Comparison of ENCODE assay signal across 15 cellular contexts in the genomic region with DNA sequence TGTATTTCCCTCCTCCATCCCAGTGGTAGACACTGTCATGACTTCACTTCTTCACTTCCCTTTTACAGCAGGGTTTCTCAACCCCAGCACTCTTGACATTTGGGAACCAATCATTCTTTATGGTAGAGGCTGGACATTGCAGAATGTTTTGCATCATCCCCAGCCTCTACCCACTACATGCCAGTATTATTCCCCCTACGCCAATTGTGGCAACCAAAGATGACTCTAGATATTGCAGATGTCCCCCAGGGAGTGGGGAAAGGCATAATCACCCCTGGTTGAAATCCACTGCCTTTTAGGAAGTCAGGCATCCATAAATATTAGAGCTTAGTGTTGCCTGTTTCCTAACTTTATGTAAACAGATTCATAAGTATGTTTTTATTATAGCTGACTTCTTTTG.
DNase-seq lines count a peak whose midpoint lies in the region; TF ChIP-seq lines count a peak whose summit lies in the region.
"Had no signal": no experiment of that assay in that cellular context is flagged by ENCODE, and none has a peak within 500 bp of the region (broad histone marks: within the 10 kb centered on the region; RNA-seq: fewer than 3 reads in every experiment).

No MANE protein-coding gene starts in this region.

- H3K4me2 ChIP-seq in mesenchymal stem cell (ENCODE audit: low read length, poor library complexity, severe bottlenecking) = no peak overlapping the region
- no peak overlapping the region for H3K4me2 ChIP-seq in trophoblast cell (ENCODE audit: low read length)
- H3K4me2 ChIP-seq: BLaER1 had no signal

- H3K79me1 ChIP-seq in mesenchymal stem cell (replicated peaks; ENCODE audit: low read length, poor library complexity, severe bottlenecking) = peaks cover 1% of the 10 kb centered on the region
- no peaks in the 10 kb centered on the region for H3K79me1 ChIP-seq in trophoblast cell (ENCODE audit: low read length)

- TF ChIP-seq CTCF in NB4 (IDR thresholded peaks at IDR 0.05; ENCODE audit: low read depth, low read length) = no peak
- TF ChIP-seq CTCF in VCaP (conservative IDR thresholded peaks at IDR 0.05) = no peak

- no peaks in the 10 kb centered on the region for H3K79me2 ChIP-seq in trophoblast cell (ENCODE audit: control insufficient read depth, insufficient read depth, low read length, poor library complexity)

- no peak overlapping the region for H3K23ac ChIP-seq in mesenchymal stem cell (ENCODE audit: low read length in 2 of 2)
- H3K23ac ChIP-seq in trophoblast cell (ENCODE audit: low read length) = no peak overlapping the region

- DNase-seq in CD1c-positive myeloid dendritic cell (ENCODE audit: extremely low spot score) = peak; percentile 77
- peak; percentile 48 for DNase-seq in NB4 (ENCODE audit: low read depth)
- peak; percentile 74 for DNase-seq in mesenchymal stem cell
- DNase-seq in NCI-H2107 treated with DMSO at 0.1 percent for 48 hours (lab: John Stamatoyannopoulos, UW; ENCODE audit: unreplicated experiment) = no peak
- no peak for DNase-seq in GM19240 (ENCODE audit: insufficient read length, low spot score)
- DNase-seq in cardiac septum (ENCODE audit: low spot score) = no peak
- DNase-seq in trophoblast cell = no peak
- DNase-seq: DMS79 treated with DMSO at 0.1 percent for 48 hours, GOT3, NCI-H1417, NCI-H187 treated with DMSO at 0.1 percent for 48 hours, NCI-H446, Right ventricle myocardium superior had no signal

- H2BK15ac ChIP-seq in mesenchymal stem cell (ENCODE audit: low read depth, poor library complexity, severe bottlenecking) = no peak overlapping the region

- H4K12ac ChIP-seq in trophoblast cell (ENCODE audit: low read depth, low read length) = no peak overlapping the region

- H3K9me3 ChIP-seq in mesenchymal stem cell (ENCODE audit: control insufficient read depth, low read length) (no peaks in the 10 kb centered on the region), trophoblast cell (ENCODE audit: insufficient read depth, low read depth, low read length) (no peaks in the 10 kb centered on the region)

- 17% methylated on average over 1 of the region's 1 CpG for WGBS in mesenchymal stem cell
- no CpG with 5 or more reads among the region's 1 CpG for WGBS in trophoblast cell (ENCODE audit: extremely low coverage, insufficient coverage, insufficient read length)

- H2BK5ac ChIP-seq in mesenchymal stem cell (ENCODE audit: low read depth, low read length, poor library complexity, severe bottlenecking) (no peak overlapping the region), trophoblast cell (ENCODE audit: low read depth, low read length, poor library complexity) (no peak overlapping the region)

- H3K14ac ChIP-seq in mesenchymal stem cell (ENCODE audit: low read length in 2 of 2) (no peak overlapping the region), trophoblast cell (ENCODE audit: low read length) (no peak overlapping the region)

- H2BK120ac ChIP-seq in mesenchymal stem cell (ENCODE audit: low read depth, low read length) (no peak overlapping the region), trophoblast cell (ENCODE audit: insufficient read depth, low read length, poor library complexity) (no peak overlapping the region)

- no peak overlapping the region for H4K91ac ChIP-seq in mesenchymal stem cell (ENCODE audit: low read length)
- H4K91ac ChIP-seq in trophoblast cell (ENCODE audit: low read depth, low read length) = no peak overlapping the region

- H2AFZ ChIP-seq in mesenchymal stem cell (ENCODE audit: low read depth, low read length) (no peak overlapping the region), trophoblast cell (ENCODE audit: insufficient read depth, low read length, poor library complexity) (no peak overlapping the region)

- no peaks in the 10 kb centered on the region for H3K36me3 ChIP-seq in mesenchymal stem cell (ENCODE audit: control insufficient read depth in 1 of 2, insufficient read depth in 2 of 2, low read depth in 1 of 2, low read length in 2 of 2)
- H3K36me3 ChIP-seq in trophoblast cell (ENCODE audit: control insufficient read depth in 1 of 2, insufficient read depth in 2 of 2, low read length in 2 of 2) = no peaks in the 10 kb centered on the region
- H3K36me3 ChIP-seq: BLaER1 had no signal

- H3K27ac ChIP-seq in VCaP (peak overlapping the region; percentile 90), mesenchymal stem cell (ENCODE audit: low read length, poor library complexity, severe bottlenecking) (no peak overlapping the region), trophoblast cell (ENCODE audit: low read depth, low read length) (no peak overlapping the region)
- H3K27ac ChIP-seq: BLaER1 had no signal

- H3K4me3 ChIP-seq in NB4 (ENCODE audit: low read depth, low read length) (no peak overlapping the region), mesenchymal stem cell (ENCODE audit: insufficient read depth in 1 of 2, low read depth in 1 of 2, low read length in 2 of 2) (no peak overlapping the region), trophoblast cell (ENCODE audit: low read depth, low read length) (no peak overlapping the region)
- H3K4me3 ChIP-seq: BLaER1 had no signal

- no peak overlapping the region for H3K9ac ChIP-seq in mesenchymal stem cell (ENCODE audit: low read length)
- no peak overlapping the region for H3K9ac ChIP-seq in trophoblast cell (ENCODE audit: low read length)
- H3K9ac ChIP-seq: BLaER1 had no signal

- no peak overlapping the region for H4K8ac ChIP-seq in mesenchymal stem cell (ENCODE audit: low read length)
- no peak overlapping the region for H4K8ac ChIP-seq in trophoblast cell (ENCODE audit: low read depth, low read length)

- H3K18ac ChIP-seq in mesenchymal stem cell (ENCODE audit: low read depth in 1 of 2, low read length in 2 of 2) (no peak overlapping the region), trophoblast cell (ENCODE audit: low read length) (no peak overlapping the region)

- H3K4ac ChIP-seq in mesenchymal stem cell (ENCODE audit: low read depth in 1 of 2, low read length in 2 of 2) (no peak overlapping the region), trophoblast cell (ENCODE audit: low read depth, low read length) (no peak overlapping the region)

- H2AK5ac ChIP-seq in mesenchymal stem cell (ENCODE audit: low read length, severe bottlenecking) (no peak overlapping the region), trophoblast cell (ENCODE audit: low read length) (no peak overlapping the region)

- intact Hi-C loops in cardiac septum (cut with DNase I) = no loop called here

- no peak for TF ChIP-seq POLR2A in NB4 (IDR thresholded peaks at IDR 0.05; ENCODE audit: extremely low read depth, insufficient read length)

- H3K27me3 ChIP-seq in mesenchymal stem cell (ENCODE audit: control insufficient read depth in 1 of 2, insufficient read depth in 1 of 2, low read length in 2 of 2) (no peaks in the 10 kb centered on the region), trophoblast cell (ENCODE audit: insufficient read depth, low read length) (no peaks in the 10 kb centered on the region)

- H3K4me1 ChIP-seq in mesenchymal stem cell (ENCODE audit: control insufficient read depth, insufficient read depth, low read depth, low read length) (peaks cover 6% of the 10 kb centered on the region), trophoblast cell (ENCODE audit: control insufficient read depth in 1 of 2, insufficient read depth in 2 of 2, low read length in 2 of 2) (no peaks in the 10 kb centered on the region)

- H2BK12ac ChIP-seq in mesenchymal stem cell (ENCODE audit: low read length in 2 of 2) (no peak overlapping the region), trophoblast cell (ENCODE audit: low read length) (no peak overlapping the region)

Comparison
In these comparisons a context has a peak if more than half of its experiments do, and no peak if none do; other contexts are left out.
1. DNase-seq: peak in CD1c-positive myeloid dendritic cell (single experiment), NB4 (single experiment) and mesenchymal stem cell (single experiment); none in NCI-H2107 treated with DMSO at 0.1 percent for 48 hours (single experiment), GM19240 (single experiment), cardiac septum (single experiment) and trophoblast cell (0 of 2).